In the genomic region with DNA sequence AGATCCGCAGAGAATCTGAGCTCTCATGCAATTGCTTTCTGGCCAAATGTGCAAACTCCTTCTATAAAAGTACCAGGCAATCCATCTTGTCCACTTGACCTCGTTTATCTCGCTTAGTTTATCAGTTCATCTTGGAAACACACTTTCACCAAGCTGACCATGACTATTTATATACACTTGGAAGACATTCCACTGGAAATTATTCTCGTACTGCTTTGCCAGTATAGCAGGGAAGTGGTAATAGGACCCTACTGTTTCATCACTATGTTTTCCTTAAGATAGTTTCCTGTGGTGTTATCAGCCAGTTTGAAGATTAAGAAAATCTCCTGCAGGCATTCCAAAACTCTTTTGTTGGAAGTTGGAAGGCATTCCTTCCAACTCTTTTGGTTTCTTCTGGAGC, we compare ENCODE assay signal across 1 cellular context.
TF ChIP-seq lines count a peak whose summit lies in the region.

No MANE protein-coding gene starts in this region.

TF ChIP-seq in HEK293, 187 proteins besides CTCF, POLR2A, EP300 and RAD21 (continued from another document):
- TF ChIP-seq ZNF175 (tag by site-specific recombination; IDR thresholded peaks at IDR 0.05) = no peak
- TF ChIP-seq ZNF133 (tag by site-specific recombination; IDR thresholded peaks at IDR 0.05) = no peak
- TF ChIP-seq, protein P1, sequence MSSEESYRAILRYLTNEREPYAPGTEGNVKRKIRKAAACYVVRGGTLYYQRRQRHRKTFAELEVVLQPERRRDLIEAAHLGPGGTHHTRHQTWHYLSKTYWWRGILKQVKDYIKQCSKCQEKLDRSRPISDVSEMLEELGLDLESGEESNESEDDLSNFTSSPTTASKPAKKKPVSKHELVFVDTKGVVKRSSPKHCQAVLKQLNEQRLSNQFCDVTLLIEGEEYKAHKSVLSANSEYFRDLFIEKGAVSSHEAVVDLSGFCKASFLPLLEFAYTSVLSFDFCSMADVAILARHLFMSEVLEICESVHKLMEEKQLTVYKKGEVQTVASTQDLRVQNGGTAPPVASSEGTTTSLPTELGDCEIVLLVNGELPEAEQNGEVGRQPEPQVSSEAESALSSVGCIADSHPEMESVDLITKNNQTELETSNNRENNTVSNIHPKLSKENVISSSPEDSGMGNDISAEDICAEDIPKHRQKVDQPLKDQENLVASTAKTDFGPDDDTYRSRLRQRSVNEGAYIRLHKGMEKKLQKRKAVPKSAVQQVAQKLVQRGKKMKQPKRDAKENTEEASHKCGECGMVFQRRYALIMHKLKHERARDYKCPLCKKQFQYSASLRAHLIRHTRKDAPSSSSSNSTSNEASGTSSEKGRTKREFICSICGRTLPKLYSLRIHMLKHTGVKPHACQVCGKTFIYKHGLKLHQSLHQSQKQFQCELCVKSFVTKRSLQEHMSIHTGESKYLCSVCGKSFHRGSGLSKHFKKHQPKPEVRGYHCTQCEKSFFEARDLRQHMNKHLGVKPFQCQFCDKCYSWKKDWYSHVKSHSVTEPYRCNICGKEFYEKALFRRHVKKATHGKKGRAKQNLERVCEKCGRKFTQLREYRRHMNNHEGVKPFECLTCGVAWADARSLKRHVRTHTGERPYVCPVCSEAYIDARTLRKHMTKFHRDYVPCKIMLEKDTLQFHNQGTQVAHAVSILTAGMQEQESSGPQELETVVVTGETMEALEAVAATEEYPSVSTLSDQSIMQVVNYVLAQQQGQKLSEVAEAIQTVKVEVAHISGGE (tag by site-specific recombination; conservative IDR thresholded peaks at IDR 0.05; ENCODE audit: low read depth) = no peak
- TF ChIP-seq ZNF350 (tag by site-specific recombination; IDR thresholded peaks at IDR 0.05) = no peak
- TF ChIP-seq ZNF654 (tag by site-specific recombination; IDR thresholded peaks at IDR 0.05; ENCODE audit: low read depth) = no peak
- TF ChIP-seq, protein P2, sequence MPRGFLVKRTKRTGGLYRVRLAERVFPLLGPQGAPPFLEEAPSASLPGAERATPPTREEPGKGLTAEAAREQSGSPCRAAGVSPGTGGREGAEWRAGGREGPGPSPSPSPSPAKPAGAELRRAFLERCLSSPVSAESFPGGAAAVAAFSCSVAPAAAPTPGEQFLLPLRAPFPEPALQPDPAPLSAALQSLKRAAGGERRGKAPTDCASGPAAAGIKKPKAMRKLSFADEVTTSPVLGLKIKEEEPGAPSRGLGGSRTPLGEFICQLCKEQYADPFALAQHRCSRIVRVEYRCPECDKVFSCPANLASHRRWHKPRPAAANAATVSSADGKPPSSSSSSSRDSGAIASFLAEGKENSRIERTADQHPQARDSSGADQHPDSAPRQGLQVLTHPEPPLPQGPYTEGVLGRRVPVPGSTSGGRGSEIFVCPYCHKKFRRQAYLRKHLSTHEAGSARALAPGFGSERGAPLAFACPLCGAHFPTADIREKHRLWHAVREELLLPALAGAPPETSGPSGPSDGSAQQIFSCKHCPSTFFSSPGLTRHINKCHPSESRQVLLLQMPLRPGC (tag by site-specific recombination; IDR thresholded peaks at IDR 0.05) = no peak
- no peak for TF ChIP-seq SP3 (tag by site-specific recombination; IDR thresholded peaks at IDR 0.05)
- TF ChIP-seq SCRT2 (tag by site-specific recombination; IDR thresholded peaks at IDR 0.05) = no peak
- TF ChIP-seq, protein P3, sequence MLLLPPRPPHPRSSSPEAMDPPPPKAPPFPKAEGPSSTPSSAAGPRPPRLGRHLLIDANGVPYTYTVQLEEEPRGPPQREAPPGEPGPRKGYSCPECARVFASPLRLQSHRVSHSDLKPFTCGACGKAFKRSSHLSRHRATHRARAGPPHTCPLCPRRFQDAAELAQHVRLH (tag by site-specific recombination; IDR thresholded peaks at IDR 0.05) = 0 out of 2 replicates have a peak, but pooled peaks have one; percentile 10
- no peak for TF ChIP-seq HOXC10 (CRISPR knock-in tag; IDR thresholded peaks at IDR 0.05)
- peak; percentile 86 for TF ChIP-seq ZNF843 (tag by site-specific recombination; IDR thresholded peaks at IDR 0.05)
- TF ChIP-seq ZNF19 (tag by site-specific recombination; IDR thresholded peaks at IDR 0.05; ENCODE audit: low read depth) = no peak
- peak; percentile 41; the same call in 1 of the 2 replicates for TF ChIP-seq ZNF660 (tag by site-specific recombination; IDR thresholded peaks at IDR 0.05)
- TF ChIP-seq KLF1 (tag by site-specific recombination; IDR thresholded peaks at IDR 0.05) = no peak
- TF ChIP-seq FEZF1 (tag by site-specific recombination; IDR thresholded peaks at IDR 0.05) = peak; percentile 74
- TF ChIP-seq ZNF473 (tag by site-specific recombination; IDR thresholded peaks at IDR 0.05) = no peak
- no peak for TF ChIP-seq ZFP69B (tag by site-specific recombination; IDR thresholded peaks at IDR 0.05)
- TF ChIP-seq ZNF302 (tag by site-specific recombination; IDR thresholded peaks at IDR 0.05; ENCODE audit: low read depth) = no peak
- TF ChIP-seq KLF10 (tag by site-specific recombination; IDR thresholded peaks at IDR 0.05) = no peak
- TF ChIP-seq, protein P4, sequence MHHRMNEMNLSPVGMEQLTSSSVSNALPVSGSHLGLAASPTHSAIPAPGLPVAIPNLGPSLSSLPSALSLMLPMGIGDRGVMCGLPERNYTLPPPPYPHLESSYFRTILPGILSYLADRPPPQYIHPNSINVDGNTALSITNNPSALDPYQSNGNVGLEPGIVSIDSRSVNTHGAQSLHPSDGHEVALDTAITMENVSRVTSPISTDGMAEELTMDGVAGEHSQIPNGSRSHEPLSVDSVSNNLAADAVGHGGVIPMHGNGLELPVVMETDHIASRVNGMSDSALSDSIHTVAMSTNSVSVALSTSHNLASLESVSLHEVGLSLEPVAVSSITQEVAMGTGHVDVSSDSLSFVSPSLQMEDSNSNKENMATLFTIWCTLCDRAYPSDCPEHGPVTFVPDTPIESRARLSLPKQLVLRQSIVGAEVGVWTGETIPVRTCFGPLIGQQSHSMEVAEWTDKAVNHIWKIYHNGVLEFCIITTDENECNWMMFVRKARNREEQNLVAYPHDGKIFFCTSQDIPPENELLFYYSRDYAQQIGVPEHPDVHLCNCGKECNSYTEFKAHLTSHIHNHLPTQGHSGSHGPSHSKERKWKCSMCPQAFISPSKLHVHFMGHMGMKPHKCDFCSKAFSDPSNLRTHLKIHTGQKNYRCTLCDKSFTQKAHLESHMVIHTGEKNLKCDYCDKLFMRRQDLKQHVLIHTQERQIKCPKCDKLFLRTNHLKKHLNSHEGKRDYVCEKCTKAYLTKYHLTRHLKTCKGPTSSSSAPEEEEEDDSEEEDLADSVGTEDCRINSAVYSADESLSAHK (tag by site-specific recombination; IDR thresholded peaks at IDR 0.05) = 0 out of 2 replicates have a peak, but pooled peaks have one; percentile 16
- peak; percentile 83; the same call in 1 of the 2 replicates for TF ChIP-seq TCF7L2 (IDR thresholded peaks at IDR 0.05; ENCODE audit: borderline replicate concordance, low read depth, low read length)
- no peak for TF ChIP-seq ZIC2 (tag by site-specific recombination; IDR thresholded peaks at IDR 0.05)
- TF ChIP-seq ZNF629 (tag by site-specific recombination; IDR thresholded peaks at IDR 0.05) = peak; percentile 38; the same call in 1 of the 2 replicates
- no peak for TF ChIP-seq ZFP3 (tag by site-specific recombination; IDR thresholded peaks at IDR 0.05; ENCODE audit: low read depth)
- TF ChIP-seq IKZF3 (tag by site-specific recombination; IDR thresholded peaks at IDR 0.05) = peak; percentile 49
- TF ChIP-seq ZXDB (tag by site-specific recombination; IDR thresholded peaks at IDR 0.05) = peak; percentile 86
- TF ChIP-seq, protein P5, sequence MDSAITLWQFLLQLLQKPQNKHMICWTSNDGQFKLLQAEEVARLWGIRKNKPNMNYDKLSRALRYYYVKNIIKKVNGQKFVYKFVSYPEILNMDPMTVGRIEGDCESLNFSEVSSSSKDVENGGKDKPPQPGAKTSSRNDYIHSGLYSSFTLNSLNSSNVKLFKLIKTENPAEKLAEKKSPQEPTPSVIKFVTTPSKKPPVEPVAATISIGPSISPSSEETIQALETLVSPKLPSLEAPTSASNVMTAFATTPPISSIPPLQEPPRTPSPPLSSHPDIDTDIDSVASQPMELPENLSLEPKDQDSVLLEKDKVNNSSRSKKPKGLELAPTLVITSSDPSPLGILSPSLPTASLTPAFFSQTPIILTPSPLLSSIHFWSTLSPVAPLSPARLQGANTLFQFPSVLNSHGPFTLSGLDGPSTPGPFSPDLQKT (IDR thresholded peaks at IDR 0.05; ENCODE audit: borderline replicate concordance, low read depth, low read length) = no peak
- no peak for TF ChIP-seq HOXD13 (CRISPR knock-in tag; IDR thresholded peaks at IDR 0.05; ENCODE audit: borderline replicate concordance)
- TF ChIP-seq, protein P6, sequence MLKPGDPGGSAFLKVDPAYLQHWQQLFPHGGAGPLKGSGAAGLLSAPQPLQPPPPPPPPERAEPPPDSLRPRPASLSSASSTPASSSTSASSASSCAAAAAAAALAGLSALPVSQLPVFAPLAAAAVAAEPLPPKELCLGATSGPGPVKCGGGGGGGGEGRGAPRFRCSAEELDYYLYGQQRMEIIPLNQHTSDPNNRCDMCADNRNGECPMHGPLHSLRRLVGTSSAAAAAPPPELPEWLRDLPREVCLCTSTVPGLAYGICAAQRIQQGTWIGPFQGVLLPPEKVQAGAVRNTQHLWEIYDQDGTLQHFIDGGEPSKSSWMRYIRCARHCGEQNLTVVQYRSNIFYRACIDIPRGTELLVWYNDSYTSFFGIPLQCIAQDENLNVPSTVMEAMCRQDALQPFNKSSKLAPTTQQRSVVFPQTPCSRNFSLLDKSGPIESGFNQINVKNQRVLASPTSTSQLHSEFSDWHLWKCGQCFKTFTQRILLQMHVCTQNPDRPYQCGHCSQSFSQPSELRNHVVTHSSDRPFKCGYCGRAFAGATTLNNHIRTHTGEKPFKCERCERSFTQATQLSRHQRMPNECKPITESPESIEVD (tag by site-specific recombination; IDR thresholded peaks at IDR 0.05) = peak; percentile 84
- TF ChIP-seq KLF16 (tag by site-specific recombination; IDR thresholded peaks at IDR 0.05) = 0 out of 2 replicates have a peak, but pooled peaks have one; percentile 27
- TF ChIP-seq ZEB2 (tag by site-specific recombination; IDR thresholded peaks at IDR 0.05) = peak; percentile 63
- TF ChIP-seq ZNF76 (tag by site-specific recombination; IDR thresholded peaks at IDR 0.05; ENCODE audit: borderline replicate concordance, low read depth) = no peak
- TF ChIP-seq ZNF341 (tag by site-specific recombination; IDR thresholded peaks at IDR 0.05; ENCODE audit: low read depth) = no peak
